8 cellular contexts compared by ENCODE assay signal in genomic region chr19:1408300-1409203, GRCh38. TPM values are rescaled to one million over a fixed set of nuclear protein-coding genes. Genes with fewer than 3 reads are reported as not detected.
DNase-seq lines count a peak whose midpoint lies in the region; ATAC-seq, FAIRE-seq and TF ChIP-seq lines count a peak whose summit lies in the region.

No MANE protein-coding gene starts in this region.

- POLR2A ChIA-PET in activated B cell treated with CpG ODN at 0.5 μM for 24 hours (lab: Charles Lee): interaction anchor here (0.7 to 1.4 kb wide), 14 partner anchors 15 to 1450 kb away, joined by 3 to 17 read pairs (median 4); partner anchors contain the start of genes CIRBP and FAM174C
- POLR2A ChIA-PET in HepG2 (lab: Yijun Ruan, JAX): interaction anchor here (0.6 to 1.3 kb wide), 4 partner anchors 10 to 140 kb away, joined by 3 to 5 read pairs (median 4); partner anchors contain the start of gene CIRBP

- H3K79me2 ChIP-seq in HepG2 (ENCODE audit: insufficient read depth, low read length): peaks cover 58% of the 10 kb centered on the region

- H3K4me1 ChIP-seq in BLaER1 treated with 17β-estradiol and CSF1 and Interleukin-3, amounts not matched to agents 10 nM and 100 nM: peaks cover 57 to 77% (median 68%) of the 10 kb centered on the region in 10 experiments
- peaks cover 53% of the 10 kb centered on the region for H3K4me1 ChIP-seq in HepG2 (ENCODE audit: insufficient read depth, low read length)

- peak overlapping the region; percentile 94 to 99 (median 96) for H3K4me2 ChIP-seq in BLaER1 treated with 17β-estradiol and CSF1 and Interleukin-3, amounts not matched to agents 10 nM and 100 nM
- peak overlapping the region; percentile 99 for H3K4me2 ChIP-seq in HepG2 (ENCODE audit: low read depth, low read length)

- ATAC-seq in HG03045 (IDR thresholded peaks at IDR 0.05; ENCODE audit: unreplicated experiment) (peak; percentile 3), activated B cell treated with CpG ODN at 0.5 μM for 24 hours (ENCODE audit: low read depth) (peak; percentile 3), HepG2 (peak; percentile 23)

- no peaks in the 10 kb centered on the region for H3K27me3 ChIP-seq in BLaER1 treated with 17β-estradiol and CSF1 and Interleukin-3, amounts not matched to agents 10 nM and 100 nM
- no peaks in the 10 kb centered on the region; a peak in 2 of 5 replicates for H3K27me3 ChIP-seq in HepG2 (ENCODE audit: control insufficient read depth in 1 of 2, insufficient read depth in 2 of 2, low read length in 2 of 2)

- intact Hi-C loops in activated B cell treated with CpG ODN at 0.5 μM for 24 hours (cut with micrococcal nuclease): loop anchor here (1.0 to 10.0 kb wide), 4 partner anchors 30 to 724 kb away; partner anchors contain the start of genes MBD3 and RPS15
- intact Hi-C loops in HepG2 (cut with micrococcal nuclease; ENCODE audit: unreplicated experiment): no loop called here

- in situ Hi-C loops in HepG2 (cut with HindIII; ENCODE audit: extremely low pct_ligation_motif_present, low pct_unique_long_range_greater_than_20kb): no loop called here

- H2AFZ ChIP-seq in HepG2 (ENCODE audit: low read length): no peak overlapping the region

- BruUV-seq in HepG2 (replicated peaks; lab: Mats Ljungman, UMichigan): no TSS peak

- no peaks in the 10 kb centered on the region for H3K9me3 Mint-ChIP-seq in activated B cell treated with CpG ODN at 0.5 μM for 24 hours
- H3K9me3 Mint-ChIP-seq in chondrocyte (ENCODE audit: low read depth): no peaks in the 10 kb centered on the region

- H3K4me3 Mint-ChIP-seq in activated B cell treated with CpG ODN at 0.5 μM for 24 hours: peak overlapping the region; percentile 88
- peak overlapping the region; percentile 87 for H3K4me3 Mint-ChIP-seq in chondrocyte (ENCODE audit: unreplicated experiment)

- H4K20me1 ChIP-seq in BLaER1 treated with 17β-estradiol and CSF1 and Interleukin-3, amounts not matched to agents 10 nM and 100 nM: peaks cover 51 to 55% (median 52%) of the 10 kb centered on the region in 11 experiments
- peaks cover 50% of the 10 kb centered on the region for H4K20me1 ChIP-seq in HepG2 (ENCODE audit: insufficient read depth, low read length)

- H3K27ac Mint-ChIP-seq in activated B cell treated with CpG ODN at 0.5 μM for 24 hours: peak overlapping the region; percentile 89
- peak overlapping the region; percentile 91 for H3K27ac Mint-ChIP-seq in chondrocyte (ENCODE audit: unreplicated experiment)

- H3K9me3 ChIP-seq in BLaER1 treated with 17β-estradiol and CSF1 and Interleukin-3, amounts not matched to agents 10 nM and 100 nM (replicated peaks in 1 of 11): no peaks in the 10 kb centered on the region
- H3K9me3 ChIP-seq in HepG2 (ENCODE audit: low read length): no peaks in the 10 kb centered on the region

- peak; percentile 54 for DNase-seq in activated B cell treated with CpG ODN at 0.5 μM for 24 hours
- peak; percentile 86 for DNase-seq in chondrocyte (ENCODE audit: low spot score)
- DNase-seq in HepG2 (ENCODE audit: low spot score): no peak
- peak in 2 of 3 donors; percentile 20 to 40 for DNase-seq in stimulated activated CD4-positive, alpha-beta T cell treated with anti-CD3 and anti-CD28 coated beads, TNF-alpha, amount 100 ng/mL, for 48 hours (ENCODE audit: low read depth in 3 of 3)
- DNase-seq in NCI-H774 (lab: John Stamatoyannopoulos, UW): no peak
- DNase-seq in NCI-H1436 treated with DMSO at 0.1 percent for 48 hours (lab: John Stamatoyannopoulos, UW): no peak

- H3K27ac ChIP-seq in BLaER1 treated with 17β-estradiol and CSF1 and Interleukin-3, amounts not matched to agents 10 nM and 100 nM: peak overlapping the region; percentile 98 to 100 (median 100)
- H3K27ac ChIP-seq in HepG2 (ENCODE audit: extremely low read length, insufficient read depth, low read length): peak overlapping the region; percentile 91

- CTCF ChIA-PET in activated B cell treated with CpG ODN at 0.5 μM for 24 hours (lab: Charles Lee) (no interaction called here), HepG2 (lab: Yijun Ruan, JAX; ENCODE audit: low intra/inter-chr PET ratio, low total read pairs) (no interaction called here)

- peak in 1 of 2 experiments; percentile 46; a peak in 1 of 4 replicates for TF ChIP-seq POLR2A in HepG2 (IDR thresholded peaks at IDR 0.05; ENCODE audit: insufficient read depth in 1 of 2, low read depth in 2 of 2, low read length in 2 of 2)

- H3K4me1 Mint-ChIP-seq in activated B cell treated with CpG ODN at 0.5 μM for 24 hours (peaks cover 48% of the 10 kb centered on the region), chondrocyte (ENCODE audit: low read depth) (peaks cover 41% of the 10 kb centered on the region)

- no peak for TF ChIP-seq RAD21 in HepG2 (CRISPR knock-in tag; IDR thresholded peaks at IDR 0.05)

- peaks cover 29 to 49% (median 46%) of the 10 kb centered on the region in 11 experiments for H3K36me3 ChIP-seq in BLaER1 treated with 17β-estradiol and CSF1 and Interleukin-3, amounts not matched to agents 10 nM and 100 nM
- H3K36me3 ChIP-seq in HepG2 (replicated peaks in 1 of 2; ENCODE audit: control insufficient read depth in 1 of 2, insufficient read depth in 2 of 2, low read length in 2 of 2): peaks cover 5 to 25% of the 10 kb centered on the region in 2 experiments; a peak in 4 of 5 replicates

- FAIRE-seq in HepG2 (lab: Jason Lieb, UNC): no peak

- peak overlapping the region; percentile 100 for H3K9ac ChIP-seq in BLaER1 treated with 17β-estradiol and CSF1 and Interleukin-3, amounts not matched to agents 10 nM and 100 nM
- peak overlapping the region; percentile 96 for H3K9ac ChIP-seq in HepG2 (ENCODE audit: insufficient read depth, low read depth, low read length)

- H3K36me3 Mint-ChIP-seq in activated B cell treated with CpG ODN at 0.5 μM for 24 hours (ENCODE audit: low read depth) (peaks cover 34% of the 10 kb centered on the region), chondrocyte (ENCODE audit: low read depth) (no peaks in the 10 kb centered on the region)

- H3K27me3 Mint-ChIP-seq in activated B cell treated with CpG ODN at 0.5 μM for 24 hours (no peaks in the 10 kb centered on the region), chondrocyte (ENCODE audit: low read depth) (no peaks in the 10 kb centered on the region)

- TF ChIP-seq EP300 in HepG2 (IDR thresholded peaks at IDR 0.05; ENCODE audit: low read depth in 2 of 2, low read length in 2 of 2) (no peak), HepG2 (CRISPR knock-in tag; IDR thresholded peaks at IDR 0.05; ENCODE audit: borderline replicate concordance) (no peak)

- WGBS in HepG2 (ENCODE audit: low lambda C conversion rate): no CpG with 5 or more reads among the region's 69 CpGs

- TF ChIP-seq CTCF in activated B cell treated with CpG ODN at 0.5 μM for 24 hours (IDR thresholded peaks at IDR 0.05): no peak
- peak; percentile 21 for TF ChIP-seq CTCF in chondrocyte (IDR thresholded peaks at IDR 0.05)
- TF ChIP-seq CTCF in HepG2 (CRISPR knock-in tag; IDR thresholded peaks at IDR 0.05): no peak

- peak overlapping the region; percentile 95 to 100 (median 100) for H3K4me3 ChIP-seq in BLaER1 treated with 17β-estradiol and CSF1 and Interleukin-3, amounts not matched to agents 10 nM and 100 nM
- H3K4me3 ChIP-seq in HepG2 (replicated peaks in 1 of 3; ENCODE audit: insufficient read depth in 1 of 3, low read depth in 2 of 3, low read length in 3 of 3): peak overlapping the region; percentile 88 to 95 (median 90)

RNA-seq across cellular contexts. Expression of gene DAZAP1, which starts 1.2 kb away (rescaled TPM):
- total RNA-seq in activated B cell treated with CpG ODN at 0.5 μM for 24 hours: 177 and 195 TPM in 2 replicates
- total RNA-seq in chondrocyte: 81.1 to 88.0 TPM (median 82.5 TPM) in 3 replicates
- total RNA-seq in HepG2 (2016; rRNA removed; fragmentation: Illumina TruSeq; extraction: Trizol): 50.5 and 79.2 TPM in 2 replicates
- total RNA-seq in HepG2 (2016; cell fraction: cytosol; rRNA removed; fragmentation: Illumina TruSeq; extraction: Trizol; ENCODE audit: low read depth): 72.9 and 77.7 TPM in 2 replicates
- 43.4 and 84.1 TPM in 2 replicates for total RNA-seq in HepG2 (2016; cell fraction: insoluble cytoplasmic fraction; rRNA removed; fragmentation: Illumina TruSeq; extraction: Trizol)
- total RNA-seq in HepG2 (2016; cell fraction: membrane; rRNA removed; fragmentation: Illumina TruSeq; extraction: Trizol): 104 and 106 TPM in 2 replicates
- 38.3 and 43.3 TPM in 2 replicates for total RNA-seq in HepG2 (2016; cell fraction: nucleus; rRNA removed; fragmentation: Illumina TruSeq; extraction: Trizol)
- 58.7 and 63.3 TPM in 2 replicates for polyA plus RNA-seq in HepG2 (2011; rRNA removed)
- polyA plus RNA-seq in HepG2 (2011; cell fraction: cytosol; rRNA removed): 37.8 and 48.2 TPM in 2 replicates
- 99.5 and 105 TPM in 2 replicates for polyA plus RNA-seq in HepG2 (2011; cell fraction: nucleus; rRNA removed)
- polyA plus RNA-seq in HepG2 (2012): 48.3 and 71.8 TPM in 2 replicates
- polyA plus RNA-seq in HepG2 (2016; cell fraction: cytosol; fragmentation: Illumina TruSeq; extraction: Trizol; ENCODE audit: low read depth): 108 and 114 TPM in 2 replicates
- polyA plus RNA-seq in HepG2 (2016; cell fraction: insoluble cytoplasmic fraction; fragmentation: Illumina TruSeq; extraction: Trizol; ENCODE audit: low read depth): 86.3 and 104 TPM in 2 replicates
- 117 and 124 TPM in 2 replicates for polyA plus RNA-seq in HepG2 (2016; cell fraction: membrane; fragmentation: Illumina TruSeq; extraction: Trizol; ENCODE audit: low read depth)
- polyA plus RNA-seq in HepG2 (2016; cell fraction: nucleus; fragmentation: Illumina TruSeq; extraction: Trizol; ENCODE audit: insufficient read depth, low read depth): 140 and 145 TPM in 2 replicates
- polyA minus RNA-seq in HepG2 (2011; rRNA and poly(A)+ RNA removed; ENCODE audit: low replicate concordance): 26.8 and 58.6 TPM in 2 replicates
- 32.1 and 33.1 TPM in 2 replicates for polyA minus RNA-seq in HepG2 (2011; cell fraction: cytosol; rRNA and poly(A)+ RNA removed)
- polyA minus RNA-seq in HepG2 (2011; cell fraction: nucleus; rRNA and poly(A)+ RNA removed): 35.5 and 41.4 TPM in 2 replicates

RNA-seq across cellular contexts. Expression of gene GAMT, which starts 7.2 kb away (rescaled TPM):
- total RNA-seq in activated B cell treated with CpG ODN at 0.5 μM for 24 hours (6.9 and 8.8 TPM in 2 replicates), chondrocyte (30.1 to 34.3 TPM (median 32.5 TPM) in 3 replicates), HepG2 (2016; rRNA removed; fragmentation: Illumina TruSeq; extraction: Trizol) (113 and 124 TPM in 2 replicates)
- 167 and 206 TPM in 2 replicates for total RNA-seq in HepG2 (2016; cell fraction: cytosol; rRNA removed; fragmentation: Illumina TruSeq; extraction: Trizol; ENCODE audit: low read depth)
- total RNA-seq in HepG2 (2016; cell fraction: insoluble cytoplasmic fraction; rRNA removed; fragmentation: Illumina TruSeq; extraction: Trizol): 112 and 125 TPM in 2 replicates
- 130 and 170 TPM in 2 replicates for total RNA-seq in HepG2 (2016; cell fraction: membrane; rRNA removed; fragmentation: Illumina TruSeq; extraction: Trizol)
- 42.6 and 51.4 TPM in 2 replicates for total RNA-seq in HepG2 (2016; cell fraction: nucleus; rRNA removed; fragmentation: Illumina TruSeq; extraction: Trizol)
- polyA plus RNA-seq in HepG2 (2011; rRNA removed): 115 and 120 TPM in 2 replicates
- 103 and 156 TPM in 2 replicates for polyA plus RNA-seq in HepG2 (2011; cell fraction: cytosol; rRNA removed)
- 88.3 and 90.1 TPM in 2 replicates for polyA plus RNA-seq in HepG2 (2011; cell fraction: nucleus; rRNA removed)
- 74.3 and 76.0 TPM in 2 replicates for polyA plus RNA-seq in HepG2 (2012)
- 282 and 316 TPM in 2 replicates for polyA plus RNA-seq in HepG2 (2016; cell fraction: cytosol; fragmentation: Illumina TruSeq; extraction: Trizol; ENCODE audit: low read depth)
- polyA plus RNA-seq in HepG2 (2016; cell fraction: insoluble cytoplasmic fraction; fragmentation: Illumina TruSeq; extraction: Trizol; ENCODE audit: low read depth): 152 and 183 TPM in 2 replicates
- 195 and 222 TPM in 2 replicates for polyA plus RNA-seq in HepG2 (2016; cell fraction: membrane; fragmentation: Illumina TruSeq; extraction: Trizol; ENCODE audit: low read depth)
- polyA plus RNA-seq in HepG2 (2016; cell fraction: nucleus; fragmentation: Illumina TruSeq; extraction: Trizol; ENCODE audit: insufficient read depth, low read depth): 119 and 134 TPM in 2 replicates
- polyA minus RNA-seq in HepG2 (2011; rRNA and poly(A)+ RNA removed; ENCODE audit: low replicate concordance): 46.3 and 144 TPM in 2 replicates
- 48.8 and 63.0 TPM in 2 replicates for polyA minus RNA-seq in HepG2 (2011; cell fraction: cytosol; rRNA and poly(A)+ RNA removed)
- 20.3 and 21.1 TPM in 2 replicates for polyA minus RNA-seq in HepG2 (2011; cell fraction: nucleus; rRNA and poly(A)+ RNA removed)

RNA-seq across cellular contexts. Expression of gene NDUFS7, which starts 24.8 kb away (rescaled TPM):
- total RNA-seq in activated B cell treated with CpG ODN at 0.5 μM for 24 hours: 82.1 and 84.3 TPM in 2 replicates
- total RNA-seq in chondrocyte: 57.3 to 66.1 TPM (median 57.8 TPM) in 3 replicates
- 41.9 and 66.9 TPM in 2 replicates for total RNA-seq in HepG2 (2016; rRNA removed; fragmentation: Illumina TruSeq; extraction: Trizol)
- total RNA-seq in HepG2 (2016; cell fraction: cytosol; rRNA removed; fragmentation: Illumina TruSeq; extraction: Trizol; ENCODE audit: low read depth): 18.8 and 21.5 TPM in 2 replicates
- 44.6 and 65.2 TPM in 2 replicates for total RNA-seq in HepG2 (2016; cell fraction: insoluble cytoplasmic fraction; rRNA removed; fragmentation: Illumina TruSeq; extraction: Trizol)
- 20.5 and 26.2 TPM in 2 replicates for total RNA-seq in HepG2 (2016; cell fraction: membrane; rRNA removed; fragmentation: Illumina TruSeq; extraction: Trizol)
- 38.7 and 47.0 TPM in 2 replicates for total RNA-seq in HepG2 (2016; cell fraction: nucleus; rRNA removed; fragmentation: Illumina TruSeq; extraction: Trizol)
- 34.3 and 39.2 TPM in 2 replicates for polyA plus RNA-seq in HepG2 (2011; rRNA removed)
- 40.7 and 105 TPM in 2 replicates for polyA plus RNA-seq in HepG2 (2011; cell fraction: cytosol; rRNA removed)
- 81.3 and 103 TPM in 2 replicates for polyA plus RNA-seq in HepG2 (2011; cell fraction: nucleus; rRNA removed)
- 23.8 and 33.4 TPM in 2 replicates for polyA plus RNA-seq in HepG2 (2012)
- polyA plus RNA-seq in HepG2 (2016; cell fraction: cytosol; fragmentation: Illumina TruSeq; extraction: Trizol; ENCODE audit: low read depth): 23.8 and 28.5 TPM in 2 replicates
- 44.9 and 52.6 TPM in 2 replicates for polyA plus RNA-seq in HepG2 (2016; cell fraction: insoluble cytoplasmic fraction; fragmentation: Illumina TruSeq; extraction: Trizol; ENCODE audit: low read depth)
- polyA plus RNA-seq in HepG2 (2016; cell fraction: membrane; fragmentation: Illumina TruSeq; extraction: Trizol; ENCODE audit: low read depth): 17.9 and 21.2 TPM in 2 replicates
- 72.2 and 84.5 TPM in 2 replicates for polyA plus RNA-seq in HepG2 (2016; cell fraction: nucleus; fragmentation: Illumina TruSeq; extraction: Trizol; ENCODE audit: insufficient read depth, low read depth)
- 40.5 and 74.3 TPM in 2 replicates for polyA minus RNA-seq in HepG2 (2011; rRNA and poly(A)+ RNA removed; ENCODE audit: low replicate concordance)
- 34.4 and 46.1 TPM in 2 replicates for polyA minus RNA-seq in HepG2 (2011; cell fraction: cytosol; rRNA and poly(A)+ RNA removed)
- polyA minus RNA-seq in HepG2 (2011; cell fraction: nucleus; rRNA and poly(A)+ RNA removed): 8.9 and 9.0 TPM in 2 replicates

RNA-seq across cellular contexts. Expression of gene RPS15, which starts 29.6 kb away (rescaled TPM):
- 1,788 and 2,029 TPM in 2 replicates for total RNA-seq in activated B cell treated with CpG ODN at 0.5 μM for 24 hours
- 614 to 734 TPM (median 636 TPM) in 3 replicates for total RNA-seq in chondrocyte
- 695 and 780 TPM in 2 replicates for total RNA-seq in HepG2 (2016; rRNA removed; fragmentation: Illumina TruSeq; extraction: Trizol)
- 693 and 734 TPM in 2 replicates for total RNA-seq in HepG2 (2016; cell fraction: cytosol; rRNA removed; fragmentation: Illumina TruSeq; extraction: Trizol; ENCODE audit: low read depth)
- total RNA-seq in HepG2 (2016; cell fraction: insoluble cytoplasmic fraction; rRNA removed; fragmentation: Illumina TruSeq; extraction: Trizol): 654 and 886 TPM in 2 replicates
- 967 and 1,125 TPM in 2 replicates for total RNA-seq in HepG2 (2016; cell fraction: membrane; rRNA removed; fragmentation: Illumina TruSeq; extraction: Trizol)
- total RNA-seq in HepG2 (2016; cell fraction: nucleus; rRNA removed; fragmentation: Illumina TruSeq; extraction: Trizol): 240 and 299 TPM in 2 replicates
- 1,411 and 1,504 TPM in 2 replicates for polyA plus RNA-seq in HepG2 (2011; rRNA removed)
- polyA plus RNA-seq in HepG2 (2011; cell fraction: cytosol; rRNA removed): 2,214 and 3,196 TPM in 2 replicates
- 923 and 1,023 TPM in 2 replicates for polyA plus RNA-seq in HepG2 (2011; cell fraction: nucleus; rRNA removed)
- 1,504 and 2,202 TPM in 2 replicates for polyA plus RNA-seq in HepG2 (2012)
- polyA plus RNA-seq in HepG2 (2016; cell fraction: cytosol; fragmentation: Illumina TruSeq; extraction: Trizol; ENCODE audit: low read depth): 1,868 and 2,054 TPM in 2 replicates
- 1,628 and 1,692 TPM in 2 replicates for polyA plus RNA-seq in HepG2 (2016; cell fraction: insoluble cytoplasmic fraction; fragmentation: Illumina TruSeq; extraction: Trizol; ENCODE audit: low read depth)
- 2,328 and 2,419 TPM in 2 replicates for polyA plus RNA-seq in HepG2 (2016; cell fraction: membrane; fragmentation: Illumina TruSeq; extraction: Trizol; ENCODE audit: low read depth)
- 895 and 898 TPM in 2 replicates for polyA plus RNA-seq in HepG2 (2016; cell fraction: nucleus; fragmentation: Illumina TruSeq; extraction: Trizol; ENCODE audit: insufficient read depth, low read depth)
- 538 and 916 TPM in 2 replicates for polyA minus RNA-seq in HepG2 (2011; rRNA and poly(A)+ RNA removed; ENCODE audit: low replicate concordance)
- 647 and 682 TPM in 2 replicates for polyA minus RNA-seq in HepG2 (2011; cell fraction: cytosol; rRNA and poly(A)+ RNA removed)
- 109 and 140 TPM in 2 replicates for polyA minus RNA-seq in HepG2 (2011; cell fraction: nucleus; rRNA and poly(A)+ RNA removed)

RNA-seq across cellular contexts. Expression of gene APC2, which starts 41.4 kb away (rescaled TPM):
- total RNA-seq in activated B cell treated with CpG ODN at 0.5 μM for 24 hours (0.42 and 0.59 TPM in 2 replicates), chondrocyte (1.4 to 3.9 TPM (median 3.9 TPM) in 3 replicates), HepG2 (2016; rRNA removed; fragmentation: Illumina TruSeq; extraction: Trizol) (0.22 TPM in 1 of 2 replicates, not detected in the other)
- under 0.01 TPM in 1 of 2 replicates, not detected in the other for total RNA-seq in HepG2 (2016; cell fraction: cytosol; rRNA removed; fragmentation: Illumina TruSeq; extraction: Trizol; ENCODE audit: low read depth)
- 0.02 and 0.27 TPM in 2 replicates for total RNA-seq in HepG2 (2016; cell fraction: insoluble cytoplasmic fraction; rRNA removed; fragmentation: Illumina TruSeq; extraction: Trizol)
- total RNA-seq in HepG2 (2016; cell fraction: membrane; rRNA removed; fragmentation: Illumina TruSeq; extraction: Trizol): 0.24 TPM in 1 of 2 replicates, not detected in the other
- 0.25 and 0.28 TPM in 2 replicates for total RNA-seq in HepG2 (2016; cell fraction: nucleus; rRNA removed; fragmentation: Illumina TruSeq; extraction: Trizol)
- 0.08 and 0.16 TPM in 2 replicates for polyA plus RNA-seq in HepG2 (2011; rRNA removed)
- polyA plus RNA-seq in HepG2 (2011; cell fraction: cytosol; rRNA removed): 0.04 and 0.07 TPM in 2 replicates
- 0.37 and 0.61 TPM in 2 replicates for polyA plus RNA-seq in HepG2 (2011; cell fraction: nucleus; rRNA removed)
- polyA plus RNA-seq in HepG2 (2012): 0.11 and 0.28 TPM in 2 replicates
- not detected in 2 replicates for polyA plus RNA-seq in HepG2 (2016; cell fraction: cytosol; fragmentation: Illumina TruSeq; extraction: Trizol; ENCODE audit: low read depth)
- not detected in 2 replicates for polyA plus RNA-seq in HepG2 (2016; cell fraction: insoluble cytoplasmic fraction; fragmentation: Illumina TruSeq; extraction: Trizol; ENCODE audit: low read depth)
- polyA plus RNA-seq in HepG2 (2016; cell fraction: membrane; fragmentation: Illumina TruSeq; extraction: Trizol; ENCODE audit: low read depth): not detected in 2 replicates
- polyA plus RNA-seq in HepG2 (2016; cell fraction: nucleus; fragmentation: Illumina TruSeq; extraction: Trizol; ENCODE audit: insufficient read depth, low read depth): 0.18 and 0.40 TPM in 2 replicates
- 0.40 and 0.77 TPM in 2 replicates for polyA minus RNA-seq in HepG2 (2011; rRNA and poly(A)+ RNA removed; ENCODE audit: low replicate concordance)
- 0.35 and 0.49 TPM in 2 replicates for polyA minus RNA-seq in HepG2 (2011; cell fraction: cytosol; rRNA and poly(A)+ RNA removed)
- 0.52 and 0.75 TPM in 2 replicates for polyA minus RNA-seq in HepG2 (2011; cell fraction: nucleus; rRNA and poly(A)+ RNA removed)

Comparison
In these comparisons a context has a peak if more than half of its experiments do, and no peak if none do; other contexts are left out.
1. DNase-seq: peak in activated B cell treated with CpG ODN at 0.5 μM for 24 hours (single experiment), chondrocyte (single experiment) and stimulated activated CD4-positive, alpha-beta T cell treated with anti-CD3 and anti-CD28 coated beads, TNF-alpha, amount 100 ng/mL, for 48 hours (2 of 3); none in HepG2 (single experiment), NCI-H774 (single experiment) and NCI-H1436 treated with DMSO at 0.1 percent for 48 hours (single experiment).
2. Peak in every context shown above with its lines, with median percentiles within 50 percentile points of each other: ATAC-seq.